Comparison of ENCODE assay signal across 16 cellular contexts in genomic region chr3:81462921-81463320, GRCh38.
"Had no signal": no experiment of that assay in that cellular context is flagged by ENCODE, and none has a peak within 500 bp of the region (broad histone marks: within the 10 kb centered on the region; RNA-seq: fewer than 3 reads in every experiment).

No MANE protein-coding gene starts in this region.

- H3K9me3 ChIP-seq: body of pancreas, gastroesophageal sphincter, neutrophil, tibial artery, uterus had no signal

- H3K4me2 ChIP-seq: smooth muscle cell had no signal

- H3K4me1 ChIP-seq: body of pancreas, tibial artery, uterus had no signal

- H3K27me3 Mint-ChIP-seq: naive B cell had no signal

- H3K9me3 Mint-ChIP-seq: mesothelial cell of epicardium, naive B cell, WTC11 had no signal

- H3K4me1 Mint-ChIP-seq: naive B cell had no signal

- H3K4me3 ChIP-seq: body of pancreas, coronary artery, gastroesophageal sphincter, smooth muscle cell, tibial artery, uterus had no signal

- H3K27ac ChIP-seq: body of pancreas, coronary artery, gastroesophageal sphincter, neutrophil, tibial artery, uterus had no signal

- DNase-seq: activated CD4-positive, alpha-beta T cell treated with anti-CD3 and anti-CD28 coated beads for 48 hours; activated CD8-positive, alpha-beta memory T cell treated with anti-CD3 and anti-CD28 coated beads, Interleukin-2, amount 50 U/mL, for 48 hours; activated CD8-positive, alpha-beta T cell treated with anti-CD3 and anti-CD28 coated beads, Interleukin-2, amount 10 ng/mL, durations not matched to agents 7 days and 5 days; body of pancreas; central memory CD4-positive, alpha-beta T cell; effector CD8-positive, alpha-beta T cell; naive B cell; posterior cingulate gyrus; tibial artery; uterus had no signal

- H3K4me3 Mint-ChIP-seq: activated CD8-positive, alpha-beta T cell treated with anti-CD3 and anti-CD28 coated beads, Interleukin-2, amount 10 ng/mL, durations not matched to agents 7 days and 5 days; mesothelial cell of epicardium; naive B cell; WTC11 had no signal

- H3K27ac Mint-ChIP-seq: activated CD8-positive, alpha-beta T cell treated with anti-CD3 and anti-CD28 coated beads, Interleukin-2, amount 10 ng/mL, durations not matched to agents 7 days and 5 days; mesothelial cell of epicardium; naive B cell; WTC11 had no signal

- ATAC-seq: activated CD8-positive, alpha-beta T cell treated with anti-CD3 and anti-CD28 coated beads, Interleukin-2, amount 10 ng/mL, durations not matched to agents 7 days and 5 days; body of pancreas; gastroesophageal sphincter; WTC11 had no signal

- H3K36me3 ChIP-seq: gastroesophageal sphincter, neutrophil, tibial artery, uterus had no signal

- H3K27me3 ChIP-seq: body of pancreas, gastroesophageal sphincter, neutrophil, tibial artery, uterus had no signal

- H3K36me3 Mint-ChIP-seq: mesothelial cell of epicardium, naive B cell, WTC11 had no signal
